Comparison of ENCODE assay signal across 6 cellular contexts in genomic region chr10:83968052-83968451, GRCh38.
"Had no signal": no experiment of that assay in that cellular context is flagged by ENCODE, and none has a peak within 500 bp of the region (broad histone marks: within the 10 kb centered on the region; RNA-seq: fewer than 3 reads in every experiment).

No MANE protein-coding gene starts in this region.

- H3K4me2 ChIP-seq: KMS-11 had no signal

- H3K27ac ChIP-seq: HL-60, KMS-11 had no signal

- DNase-seq: IMR-90, KBM-7, KG1 had no signal

- FAIRE-seq: HTR-8/SVneo had no signal

- H3K9ac ChIP-seq: KMS-11 had no signal
